ENCODE assay signal across 12 cellular contexts in the genomic region with DNA sequence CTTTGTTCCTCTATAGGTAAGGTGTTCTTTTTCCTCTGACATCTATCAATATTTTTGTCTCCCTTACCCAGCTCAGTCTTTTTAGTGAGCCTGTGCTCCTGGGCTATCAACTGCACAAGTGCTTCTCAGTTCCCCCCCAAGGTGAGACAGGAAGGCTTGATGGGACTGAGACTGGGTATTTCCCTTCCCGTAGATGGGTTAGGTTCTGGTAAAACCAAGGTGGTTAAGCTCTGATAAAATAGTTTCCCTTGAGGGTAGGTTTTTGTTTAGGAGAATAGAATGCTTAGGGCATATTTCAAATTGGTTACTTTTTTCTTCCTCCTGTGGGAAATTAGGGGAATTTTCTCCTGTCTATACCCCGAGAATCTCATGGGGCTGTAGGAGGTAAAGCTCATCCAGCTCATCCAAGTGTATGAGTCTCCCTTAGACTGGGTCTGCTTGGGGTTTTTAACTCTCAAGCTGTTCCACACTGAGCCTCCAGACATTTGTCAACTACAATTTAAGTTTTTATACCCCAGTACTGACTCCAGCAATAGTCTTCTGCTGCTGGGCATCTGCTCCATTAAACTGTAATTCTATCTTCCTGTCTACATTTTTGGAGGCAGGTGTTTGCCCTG. TPM values are rescaled to one million over a fixed set of nuclear protein-coding genes. Genes with fewer than 3 reads are reported as not detected.
DNase-seq lines count a peak whose midpoint lies in the region; ATAC-seq and TF ChIP-seq lines count a peak whose summit lies in the region.
"Had no signal": no experiment of that assay in that cellular context is flagged by ENCODE, and none has a peak within 500 bp of the region (broad histone marks: within the 10 kb centered on the region; RNA-seq: fewer than 3 reads in every experiment).

No MANE protein-coding gene starts in this region.

- TF ChIP-seq CTCF in progenitor cell of endocrine pancreas (IDR thresholded peaks at IDR 0.05; ENCODE audit: unreplicated experiment), result no peak

- H3K27me3 Mint-ChIP-seq in naive thymus-derived CD8-positive, alpha-beta T cell, result no peaks in the 10 kb centered on the region
- no peaks in the 10 kb centered on the region for H3K27me3 Mint-ChIP-seq in progenitor cell of endocrine pancreas

- H3K9me3 Mint-ChIP-seq in naive thymus-derived CD8-positive, alpha-beta T cell, result no peaks in the 10 kb centered on the region
- H3K9me3 Mint-ChIP-seq in progenitor cell of endocrine pancreas (ENCODE audit: low read depth), result no peaks in the 10 kb centered on the region
- H3K9me3 Mint-ChIP-seq: activated T-helper 2 cell treated with anti-CD3 and anti-CD28 coated beads, Interferon-gamma antibody, Interleukin-2, Interleukin-4, amounts not matched to agents 10 μg/mL and 5 μg/mL and 100 μg/mL, durations not matched to agents 14 hours and 24 hours and 36 hours had no signal

- peaks cover 0 to 26% (median 14%) of the 10 kb centered on the region in 3 donors for H3K36me3 Mint-ChIP-seq in naive thymus-derived CD8-positive, alpha-beta T cell
- H3K36me3 Mint-ChIP-seq in progenitor cell of endocrine pancreas (ENCODE audit: insufficient read depth), result peaks cover 11% of the 10 kb centered on the region

- peak overlapping the region in 3 of 10 donors; percentile 28 to 31 (median 30) for H3K4me3 Mint-ChIP-seq in naive thymus-derived CD8-positive, alpha-beta T cell
- H3K4me3 Mint-ChIP-seq in progenitor cell of endocrine pancreas (ENCODE audit: low read depth), result no peak overlapping the region

- POLR2A ChIA-PET in naive thymus-derived CD8-positive, alpha-beta T cell (lab: Charles Lee), result no interaction called here

- peaks cover 19 to 76% (median 59%) of the 10 kb centered on the region in 4 donors for H3K4me1 Mint-ChIP-seq in naive thymus-derived CD8-positive, alpha-beta T cell
- peaks cover 17% of the 10 kb centered on the region for H3K4me1 Mint-ChIP-seq in progenitor cell of endocrine pancreas (ENCODE audit: low read depth)

- peak overlapping the region in 9 of 10 donors; percentile 6 to 88 (median 70) for H3K27ac Mint-ChIP-seq in naive thymus-derived CD8-positive, alpha-beta T cell
- no peak overlapping the region for H3K27ac Mint-ChIP-seq in progenitor cell of endocrine pancreas
- H3K27ac Mint-ChIP-seq: activated T-helper 2 cell treated with anti-CD3 and anti-CD28 coated beads, Interferon-gamma antibody, Interleukin-2, Interleukin-4, amounts not matched to agents 10 μg/mL and 5 μg/mL and 100 μg/mL, durations not matched to agents 14 hours and 24 hours and 36 hours had no signal

- peak; percentile 54 for ATAC-seq in GM21526 (IDR thresholded peaks at IDR 0.05; ENCODE audit: low FRiP score, unreplicated experiment)
- ATAC-seq in HG03196 (IDR thresholded peaks at IDR 0.05; ENCODE audit: unreplicated experiment), result peak; percentile 72
- peak; percentile 39 to 77 for ATAC-seq in naive thymus-derived CD8-positive, alpha-beta T cell
- ATAC-seq: A549 had no signal

- DNase-seq in NCI-H2171 treated with DMSO at 0.1 percent for 48 hours (lab: John Stamatoyannopoulos, UW), result peak; percentile 30
- no peak for DNase-seq in NCI-H2171 (lab: John Stamatoyannopoulos, UW)
- DNase-seq in naive thymus-derived CD8-positive, alpha-beta T cell, result peak in 1 of 10 donors; percentile 9
- DNase-seq in OCI-M1 (lab: John Stamatoyannopoulos, UW), result no peak
- no peak for DNase-seq in stimulated activated CD4-positive, alpha-beta T cell treated with anti-CD3 and anti-CD28 coated beads, Interleukin-12 subunit alpha, Interleukin-12 subunit beta, amount 100 ng/mL, for 4 hours
- DNase-seq in progenitor cell of endocrine pancreas (ENCODE audit: low spot score, unreplicated experiment), result no peak
- DNase-seq: effector CD4-positive, alpha-beta T cell; NCI-H187 had no signal

RNA-seq across cellular contexts. Expression of gene OXSR1, which starts 44.9 kb away (rescaled TPM):
- 10 to 100 TPM; 40.3 to 40.8 TPM for total RNA-seq in naive thymus-derived CD8-positive, alpha-beta T cell
- polyA plus RNA-seq in naive thymus-derived CD8-positive, alpha-beta T cell, result 10 to 100 TPM; 12.9 to 14.0 (median 13.1) TPM
- 55.5 and 56.3 TPM in 2 replicates for total RNA-seq in progenitor cell of endocrine pancreas

RNA-seq across cellular contexts. Expression of gene SLC22A13, which starts 55.4 kb away (rescaled TPM):
- 1 to 10 TPM; 1.0 TPM for total RNA-seq in naive thymus-derived CD8-positive, alpha-beta T cell
- under 1 TPM in 1 of 3 donors, not detected in 2; 0.08 TPM for polyA plus RNA-seq in naive thymus-derived CD8-positive, alpha-beta T cell
- total RNA-seq in progenitor cell of endocrine pancreas, result 0.62 and 0.67 TPM in 2 replicates
